In genomic region chr2:216664593-216665034, GRCh38 we compare ENCODE assay signal across 11 cellular contexts. TPM values are rescaled to one million over a fixed set of nuclear protein-coding genes. Genes with fewer than 3 reads are reported as not detected.
DNase-seq lines count a peak whose midpoint lies in the region; ATAC-seq and TF ChIP-seq lines count a peak whose summit lies in the region.
"Had no signal": no experiment of that assay in that cellular context is flagged by ENCODE, and none has a peak within 500 bp of the region (broad histone marks: within the 10 kb centered on the region; RNA-seq: fewer than 3 reads in every experiment).

No MANE protein-coding gene starts in this region.

- H3K36me3 ChIP-seq in PC-3 (ENCODE audit: low read depth, low read length): no peaks in the 10 kb centered on the region

- H3K27me3 ChIP-seq in PC-3 (ENCODE audit: low read length): no peaks in the 10 kb centered on the region

- no peaks in the 10 kb centered on the region for H3K9me2 ChIP-seq in PC-3 (replicated peaks; ENCODE audit: low read length)

- H3K4me2 ChIP-seq in PC-3 (ENCODE audit: low read length): no peak overlapping the region

- H3K9ac ChIP-seq in PC-3 (ENCODE audit: low read length): no peak overlapping the region

- CTCF ChIA-PET in PC-3 (lab: Charles Lee): interaction anchor here (0.6 to 3.3 kb wide), 2 partner anchors 66 to 145 kb away, joined by 3 to 17 read pairs; no protein-coding TSS in a partner anchor

- ATAC-seq in PC-3 (no peak), HG03342 (IDR thresholded peaks at IDR 0.05; ENCODE audit: unreplicated experiment) (no peak)
- ATAC-seq: activated CD4-positive, CD25-positive, alpha-beta regulatory T cell treated with anti-CD3 and anti-CD28 coated beads, Interleukin-2, amount 50 U/mL, for 24 hours had no signal

- H3K4me3 ChIP-seq in PC-3 (ENCODE audit: low read length) (no peak overlapping the region), fibroblast of the aortic adventitia (ENCODE audit: low read depth, low read length) (no peak overlapping the region)

- peaks cover 17% of the 10 kb centered on the region for H3K4me1 ChIP-seq in PC-3 (ENCODE audit: insufficient read depth, low read length)

- intact Hi-C loops in PC-3 (cut with micrococcal nuclease): loop anchor here (5.0 kb wide), 1 partner anchor 252 kb away; the partner anchor contains the start of gene SMARCAL1

- TF ChIP-seq CTCF in 22Rv1 (IDR thresholded peaks at IDR 0.05) (0 out of 2 replicates have a peak, but pooled peaks have one; percentile 10), GM12874 (IDR thresholded peaks at IDR 0.05; ENCODE audit: insufficient read depth, low read depth, low read length) (0 out of 2 replicates have a peak, but pooled peaks have one; percentile 9), PC-3 (conservative IDR thresholded peaks at IDR 0.05; ENCODE audit: low read depth, low read length) (peak; percentile 46), fibroblast of the aortic adventitia (IDR thresholded peaks at IDR 0.05; ENCODE audit: insufficient read depth, low read length) (peak; percentile 7)

- no peaks in the 10 kb centered on the region for H3F3A ChIP-seq in PC-3 (ENCODE audit: low read length, unreplicated experiment)

- peak; percentile 23 for DNase-seq in PC-3
- DNase-seq in fibroblast of the aortic adventitia (ENCODE audit: low read depth): no peak
- DNase-seq in amniotic stem cell (lab: John Stamatoyannopoulos, UW): no peak
- no peak for DNase-seq in NCI-H1105 treated with DMSO at 0.1 percent for 48 hours (lab: John Stamatoyannopoulos, UW)
- DNase-seq in SW 1271 (lab: John Stamatoyannopoulos, UW): no peak
- DNase-seq: NCI-H1417; stimulated activated CD4-positive, alpha-beta T cell treated with anti-CD3 and anti-CD28 coated beads, Interleukin-2, amount 100 ng/mL, for 48 hours had no signal

- no peak overlapping the region for H2AFZ ChIP-seq in PC-3 (ENCODE audit: low read length)

- no TSS peak for BruUV-seq in PC-3 (replicated peaks; lab: Mats Ljungman, UMichigan)

- H4K20me1 ChIP-seq in PC-3 (ENCODE audit: low read length): no peaks in the 10 kb centered on the region

- H3K27ac ChIP-seq in 22Rv1: no peak overlapping the region
- peak overlapping the region; percentile 20; the same call in 1 of the 2 replicates for H3K27ac ChIP-seq in PC-3 (ENCODE audit: low read length)

- no peaks in the 10 kb centered on the region for H3K79me2 ChIP-seq in PC-3 (ENCODE audit: low read length)

- POLR2A ChIA-PET in PC-3 (lab: Charles Lee; ENCODE audit: unreplicated experiment): no interaction called here

- no peaks in the 10 kb centered on the region for H3K9me3 ChIP-seq in PC-3 (ENCODE audit: low read length)

RNA-seq across cellular contexts. Expression of gene IGFBP5, which starts 30.7 kb away (rescaled TPM):
- 140 and 157 TPM in 2 replicates for total RNA-seq in PC-3 (2014; rRNA removed)
- total RNA-seq in fibroblast of the aortic adventitia (ENCODE audit: low replicate concordance): 334 and 616 TPM in 2 replicates

RNA-seq across cellular contexts. Expression of gene IGFBP2, which starts 31.4 kb away (rescaled TPM):
- 174 and 183 TPM in 2 replicates for total RNA-seq in PC-3 (2014; rRNA removed)
- 1.1 and 10.6 TPM in 2 replicates for total RNA-seq in fibroblast of the aortic adventitia (ENCODE audit: low replicate concordance)

Comparison
In these comparisons a context has a peak if more than half of its experiments do, and no peak if none do; other contexts are left out.
1. RNA of gene IGFBP2, which starts 31.4 kb away (total RNA-seq): 174 to 183 TPM in PC-3; 1.1 to 10.6 TPM in fibroblast of the aortic adventitia; every median in the first group is over 10 times any median in the second.
2. Peak in every context shown above with its lines, with median percentiles within 50 percentile points of each other: CTCF ChIP-seq.